In genomic region chr3:131361464-131362421, GRCh38 we compare ENCODE assay signal across 8 cellular contexts. TPM values are rescaled to one million over a fixed set of nuclear protein-coding genes. Genes with fewer than 3 reads are reported as not detected.
DNase-seq lines count a peak whose midpoint lies in the region; ATAC-seq, FAIRE-seq and TF ChIP-seq lines count a peak whose summit lies in the region.

No MANE protein-coding gene starts in this region.

- TF ChIP-seq POLR2A in IMR-90 (IDR thresholded peaks at IDR 0.05; ENCODE audit: low read depth, low read length) = no peak
- no peak for TF ChIP-seq POLR2A in H54 (IDR thresholded peaks at IDR 0.05; ENCODE audit: low read depth, low read length)

- TF ChIP-seq CTCF in IMR-90 (conservative IDR thresholded peaks at IDR 0.05; ENCODE audit: low read depth, low read length) = no peak

- no peak overlapping the region for H3K4ac ChIP-seq in IMR-90 (ENCODE audit: low read depth, low read length)

- CTCF ChIA-PET in CD4-positive, alpha-beta memory T cell (lab: Charles Lee; ENCODE audit: partially characterized antibody) = no interaction called here
- CTCF ChIA-PET in IMR-90 (lab: Yijun Ruan, JAX) = interaction anchor here (0.5 kb wide), 2 partner anchors 16 to 608 kb away, joined by 3 read pairs; no protein-coding TSS in a partner anchor

- H3K4me3 Mint-ChIP-seq in CD4-positive, alpha-beta memory T cell = peak overlapping the region; percentile 26 to 77 (median 62)

- no peak overlapping the region for H3K9ac ChIP-seq in IMR-90 (ENCODE audit: low read depth, low read length)

- dilution Hi-C loops in IMR-90 (cut with HindIII; ENCODE audit: low sequenced_read_pairs, unreplicated experiment) = no loop called here

- H3K56ac ChIP-seq in IMR-90 (ENCODE audit: extremely low read depth, insufficient read depth, low read length) = no peak overlapping the region

- peak; percentile 93 for ATAC-seq in GM19463 (IDR thresholded peaks at IDR 0.05; ENCODE audit: unreplicated experiment)
- peak; percentile 89 for ATAC-seq in IMR-90 (ENCODE audit: low read depth)
- ATAC-seq in left ventricle myocardium superior = peak; percentile 96

- no peak overlapping the region for H4K5ac ChIP-seq in IMR-90 (ENCODE audit: low read depth, low read length)

- H2BK15ac ChIP-seq in IMR-90 (ENCODE audit: low read depth, low read length) = no peak overlapping the region

- H2BK120ac ChIP-seq in IMR-90 (ENCODE audit: low read depth, low read length) = no peak overlapping the region

- no peak overlapping the region for H3K27ac ChIP-seq in CD4-positive, alpha-beta memory T cell (ENCODE audit: low read depth, low read length)
- no peak overlapping the region for H3K27ac ChIP-seq in IMR-90 (ENCODE audit: insufficient read depth, low read length)
- peak overlapping the region; percentile 34 for H3K27ac ChIP-seq in angular gyrus (ENCODE audit: low read depth, low read length)

- H3K27ac Mint-ChIP-seq in CD4-positive, alpha-beta memory T cell = no peak overlapping the region

- BruUV-seq in IMR-90 (replicated peaks; lab: Mats Ljungman, UMichigan) = no TSS peak

- H3K4me1 Mint-ChIP-seq in CD4-positive, alpha-beta memory T cell = peaks cover 5 to 17% (median 10%) of the 10 kb centered on the region in 4 donors

- intact Hi-C loops in CD4-positive, alpha-beta memory T cell (cut with micrococcal nuclease) = no loop called here
- intact Hi-C loops in IMR-90 (cut with micrococcal nuclease) = no loop called here
- intact Hi-C loops in left ventricle myocardium superior (cut with micrococcal nuclease) = no loop called here
- intact Hi-C loops in posterior cingulate gyrus (cut with DNase I) = no loop called here

- DNase-seq in CD4-positive, alpha-beta memory T cell = peak in 1 of 5 donors; percentile 3
- DNase-seq in IMR-90 = peak; percentile 10
- peak; percentile 90 for DNase-seq in left ventricle myocardium superior
- DNase-seq in posterior cingulate gyrus = peak in 8 of 10 donors; percentile 23 to 90 (median 43)
- DNase-seq in H54 (ENCODE audit: insufficient read length, low spot score) = no peak
- no peak for DNase-seq in SHP77 treated with DMSO at 0.1 percent for 48 hours (lab: John Stamatoyannopoulos, UW)

- no peak for FAIRE-seq in H54 (lab: Jason Lieb, UNC)

- 13% methylated on average over 27 of the region's 64 CpGs; no CpG with 5 or more reads in 1 of the 2 experiments for WGBS in IMR-90 (ENCODE audit: extremely low coverage in 2 of 2, insufficient read length in 1 of 2), 2 experiments

- no peak overlapping the region for H3K18ac ChIP-seq in IMR-90 (ENCODE audit: low read depth, low read length)

- no peak overlapping the region for H2AK9ac ChIP-seq in IMR-90 (replicated peaks; ENCODE audit: low read depth, low read length, poor library complexity)

- no peaks in the 10 kb centered on the region for H3K4me1 ChIP-seq in CD4-positive, alpha-beta memory T cell (ENCODE audit: insufficient read depth, low read length)
- no peaks in the 10 kb centered on the region for H3K4me1 ChIP-seq in IMR-90 (ENCODE audit: control insufficient read depth, insufficient read depth, low read length)

- POLR2A ChIA-PET in CD4-positive, alpha-beta memory T cell (lab: Charles Lee; ENCODE audit: partially characterized antibody) = no interaction called here
- POLR2A ChIA-PET in IMR-90 (lab: Charles Lee; ENCODE audit: unreplicated experiment) = no interaction called here

- H2BK5ac ChIP-seq in IMR-90 (ENCODE audit: low read depth, low read length, poor library complexity, severe bottlenecking) = no peak overlapping the region

- H3K9me3 Mint-ChIP-seq in CD4-positive, alpha-beta memory T cell = peaks cover 0 to 19% (median 9%) of the 10 kb centered on the region in 8 donors

- peak overlapping the region; percentile 90 for H2AFZ ChIP-seq in IMR-90 (replicated peaks; ENCODE audit: low read length, poor library complexity)

- H3K36me3 Mint-ChIP-seq in CD4-positive, alpha-beta memory T cell = peaks cover 0 to 4% of the 10 kb centered on the region in 2 donors

- H4K8ac ChIP-seq in IMR-90 (ENCODE audit: low read depth in 2 of 2, low read length in 2 of 2) = no peak overlapping the region

- H4K20me1 ChIP-seq in IMR-90 (ENCODE audit: insufficient read depth, low read length) = no peaks in the 10 kb centered on the region

- H3K79me1 ChIP-seq in IMR-90 (ENCODE audit: low read depth in 1 of 2, low read length in 2 of 2) = no peaks in the 10 kb centered on the region

- H3K23ac ChIP-seq in IMR-90 (ENCODE audit: low read depth, low read length) = no peak overlapping the region

- H3K4me3 ChIP-seq in CD4-positive, alpha-beta memory T cell (ENCODE audit: low read length in 2 of 2) = no peak overlapping the region
- H3K4me3 ChIP-seq in IMR-90 (ENCODE audit: insufficient read depth, low read depth, low read length) = peak overlapping the region; percentile 33

- H3K9me3 ChIP-seq in CD4-positive, alpha-beta memory T cell (ENCODE audit: control insufficient read depth in 1 of 2, low read length in 2 of 2) = no peaks in the 10 kb centered on the region
- no peaks in the 10 kb centered on the region for H3K9me3 ChIP-seq in IMR-90 (ENCODE audit: control insufficient read depth, insufficient read depth, low read length)

- no peak overlapping the region for H3K14ac ChIP-seq in IMR-90 (replicated peaks; ENCODE audit: low read depth, low read length)

- H2AK5ac ChIP-seq in IMR-90 (ENCODE audit: low read depth, low read length) = no peak overlapping the region

- H3K36me3 ChIP-seq in CD4-positive, alpha-beta memory T cell (ENCODE audit: insufficient read depth, low read length) = no peaks in the 10 kb centered on the region
- H3K36me3 ChIP-seq in IMR-90 (ENCODE audit: control insufficient read depth, insufficient read depth, low read length) = no peaks in the 10 kb centered on the region

- no peak overlapping the region for H2BK20ac ChIP-seq in IMR-90 (ENCODE audit: low read depth, low read length)

- peaks cover 25 to 36% of the 10 kb centered on the region in 2 donors for H3K27me3 Mint-ChIP-seq in CD4-positive, alpha-beta memory T cell

- TF ChIP-seq RAD21 in IMR-90 (IDR thresholded peaks at IDR 0.05; ENCODE audit: low read length) = no peak

- H3K27me3 ChIP-seq in CD4-positive, alpha-beta memory T cell (ENCODE audit: insufficient read depth, low read length) = peaks cover 4% of the 10 kb centered on the region
- H3K27me3 ChIP-seq in IMR-90 (ENCODE audit: control insufficient read depth, insufficient read depth, low read length) = peaks cover 4% of the 10 kb centered on the region; the same call in 1 of the 2 replicates

- in situ Hi-C loops in IMR-90 (cut with MboI; ENCODE audit: low sequenced_read_pairs) = no loop called here

- H3K4me2 ChIP-seq in IMR-90 (ENCODE audit: low read depth, low read length) = peak overlapping the region; percentile 74; the same call in 1 of the 2 replicates

- no peaks in the 10 kb centered on the region for H3K9me1 ChIP-seq in IMR-90 (ENCODE audit: insufficient read depth, low read length)

- H4K91ac ChIP-seq in IMR-90 (ENCODE audit: insufficient read depth, low read depth, low read length) = no peak overlapping the region

TF ChIP-seq in IMR-90, 13 proteins besides CTCF, POLR2A, EP300 and RAD21:
- TF ChIP-seq RFX5 (IDR thresholded peaks at IDR 0.05; ENCODE audit: low read depth, low read length) (no peak), MXI1 (IDR thresholded peaks at IDR 0.05; ENCODE audit: borderline replicate concordance, low read depth, low read length) (no peak), RCOR1 (IDR thresholded peaks at IDR 0.05; ENCODE audit: insufficient replicate concordance, low read length) (no peak), SMC3 (IDR thresholded peaks at IDR 0.05; ENCODE audit: low read depth, low read length) (no peak), NFE2L2 (IDR thresholded peaks at IDR 0.05; ENCODE audit: low read depth, low read length) (no peak), MAFK (IDR thresholded peaks at IDR 0.05; ENCODE audit: low read depth, low read length) (no peak), BHLHE40 (IDR thresholded peaks at IDR 0.05; ENCODE audit: low read depth, low read length) (no peak)
- TF ChIP-seq, protein P1, sequence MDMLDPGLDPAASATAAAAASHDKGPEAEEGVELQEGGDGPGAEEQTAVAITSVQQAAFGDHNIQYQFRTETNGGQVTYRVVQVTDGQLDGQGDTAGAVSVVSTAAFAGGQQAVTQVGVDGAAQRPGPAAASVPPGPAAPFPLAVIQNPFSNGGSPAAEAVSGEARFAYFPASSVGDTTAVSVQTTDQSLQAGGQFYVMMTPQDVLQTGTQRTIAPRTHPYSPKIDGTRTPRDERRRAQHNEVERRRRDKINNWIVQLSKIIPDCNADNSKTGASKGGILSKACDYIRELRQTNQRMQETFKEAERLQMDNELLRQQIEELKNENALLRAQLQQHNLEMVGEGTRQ (IDR thresholded peaks at IDR 0.05; ENCODE audit: low read depth, low read length) = no peak

RNA-seq across cellular contexts. Expression of gene NUDT16, which starts 19.8 kb away (rescaled TPM):
- total RNA-seq in CD4-positive, alpha-beta memory T cell = 10 to 100 TPM; 15.6 to 16.7 TPM
- 1 to 10 TPM; 4.0 to 5.6 TPM for polyA plus RNA-seq in CD4-positive, alpha-beta memory T cell
- 7.8 and 10.4 TPM in 2 replicates for total RNA-seq in IMR-90 (2012; rRNA removed)
- 7.6 and 8.9 TPM in 2 replicates for polyA plus RNA-seq in IMR-90 (2012; rRNA removed)
- 7.4 and 9.0 TPM in 2 replicates for polyA plus RNA-seq in IMR-90 (2012; cell fraction: cytosol; rRNA removed)
- 8.2 and 10.5 TPM in 2 replicates for polyA plus RNA-seq in IMR-90 (2012; cell fraction: nucleus; rRNA removed; ENCODE audit: low replicate concordance)
- total RNA-seq in left ventricle myocardium superior = 26.0 TPM

Comparison
In these comparisons a context has a peak if more than half of its experiments do, and no peak if none do; other contexts are left out.
1. DNase-seq: peak in IMR-90 (single experiment), left ventricle myocardium superior (single experiment) and posterior cingulate gyrus (8 of 10); none in H54 (single experiment) and SHP77 treated with DMSO at 0.1 percent for 48 hours (single experiment).
2. Peak in every context shown above with its lines, with median percentiles within 50 percentile points of each other: ATAC-seq.